In genomic region chr9:38232895-38233294, GRCh38 we compare ENCODE assay signal across 14 cellular contexts.
"Had no signal": no experiment of that assay in that cellular context is flagged by ENCODE, and none has a peak within 500 bp of the region (broad histone marks: within the 10 kb centered on the region; RNA-seq: fewer than 3 reads in every experiment).

No MANE protein-coding gene starts in this region.

- H3K9me3 ChIP-seq: ovary, thoracic aorta had no signal

- H3K27ac ChIP-seq: ovary, thoracic aorta had no signal

- H3K36me3 ChIP-seq: ovary, thoracic aorta had no signal

- H3K4me3 ChIP-seq: ovary, thoracic aorta had no signal

- DNase-seq: activated B cell treated with CpG ODN at 0.5 μM for 24 hours; activated CD4-positive, alpha-beta T cell treated with anti-CD3 and anti-CD28 coated beads for 48 hours; activated CD8-positive, alpha-beta T cell treated with anti-CD3 and anti-CD28 coated beads, Interleukin-2, amount 10 ng/mL, durations not matched to agents 7 days and 5 days; activated naive CD4-positive, alpha-beta T cell treated with Interleukin-2 at 50 U/mL for 16 hours; activated T-cell treated with anti-CD3 and anti-CD28 coated beads for 4 hours; anterior cingulate cortex; effector CD8-positive, alpha-beta T cell; foreskin melanocyte; head of caudate nucleus; ovary; T-helper 2 cell had no signal

- H3K27me3 ChIP-seq: ovary had no signal

- ATAC-seq: activated CD8-positive, alpha-beta T cell treated with anti-CD3 and anti-CD28 coated beads, Interleukin-2, amount 10 ng/mL, durations not matched to agents 7 days and 5 days; activated T-helper 17 cell treated with anti-CD3 and anti-CD28 coated beads, Interleukin-2, amount 50 U/mL, for 72 hours; stimulated activated effector memory CD8-positive, alpha-beta T cell treated with anti-CD3 and anti-CD28 coated beads, Interleukin-12 subunit alpha, Interleukin-12 subunit beta, amount 100 ng/mL, for 72 hours had no signal
